In the genomic region with DNA sequence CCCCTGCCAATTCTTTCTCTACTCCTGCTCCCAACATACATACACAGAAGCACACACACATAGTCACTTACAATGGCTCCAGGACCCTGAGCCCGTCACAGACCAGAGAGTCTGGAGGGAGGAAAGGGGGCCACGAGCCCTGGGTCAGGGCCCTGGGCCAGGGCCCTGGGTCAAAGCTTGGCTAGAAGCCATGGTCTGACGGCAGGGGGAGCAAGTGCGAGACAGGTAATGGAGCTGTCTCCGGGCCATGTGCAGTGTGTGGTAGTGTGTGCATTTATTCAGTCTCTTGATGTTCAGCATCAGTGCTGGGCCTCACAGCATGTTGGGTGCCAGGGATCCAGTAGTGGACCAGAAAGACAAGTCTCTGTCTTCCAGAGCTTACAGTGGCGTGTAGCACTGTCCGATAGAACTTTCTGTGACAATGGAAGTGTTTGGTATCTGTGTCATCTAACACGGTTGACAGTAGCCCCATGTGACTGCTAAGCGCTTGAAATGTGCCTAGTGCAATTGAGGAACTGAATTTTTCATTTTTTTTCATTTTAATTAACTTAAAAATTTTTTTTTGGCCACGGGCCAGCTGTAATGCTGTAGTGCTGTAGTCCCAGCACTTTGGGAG, we compare ENCODE assay signal across 19 cellular contexts. TPM values are rescaled to one million over a fixed set of nuclear protein-coding genes. Genes with fewer than 3 reads are reported as not detected.
DNase-seq lines count a peak whose midpoint lies in the region; ATAC-seq and TF ChIP-seq lines count a peak whose summit lies in the region.
"Had no signal": no experiment of that assay in that cellular context is flagged by ENCODE, and none has a peak within 500 bp of the region (broad histone marks: within the 10 kb centered on the region; RNA-seq: fewer than 3 reads in every experiment).

No MANE protein-coding gene starts in this region.

- H3K9me3 Mint-ChIP-seq in activated naive CD4-positive, alpha-beta T cell treated with anti-CD3 and anti-CD28 coated beads, Interleukin-2, amount 50 U/mL, for 24 hours, result no peaks in the 10 kb centered on the region
- H3K9me3 Mint-ChIP-seq in activated naive CD4-positive, alpha-beta T cell treated with anti-CD3 and anti-CD28 coated beads, Interleukin-2, amount 50 U/mL, for 72 hours, result peaks cover 0 to 8% of the 10 kb centered on the region in 2 donors
- no peaks in the 10 kb centered on the region for H3K9me3 Mint-ChIP-seq in effector memory CD8-positive, alpha-beta T cell
- no peaks in the 10 kb centered on the region for H3K9me3 Mint-ChIP-seq in osteocyte (ENCODE audit: unreplicated experiment)
- H3K9me3 Mint-ChIP-seq in mesothelial cell of epicardium, result no peaks in the 10 kb centered on the region
- H3K9me3 Mint-ChIP-seq: activated T-helper 1 cell treated with anti-CD3 and anti-CD28 coated beads, Interleukin-12 subunit alpha, Interleukin-12 subunit beta, Interleukin-2, Interleukin-4 antibody, amounts not matched to agents 30 ng/mL and 10 ng/mL and 1 ng/mL, durations not matched to agents 14 hours and 24 hours and 36 hours had no signal

- intact Hi-C loops in OCI-LY7 (cut with micrococcal nuclease; ENCODE audit: unreplicated experiment), result no loop called here
- intact Hi-C loops in upper lobe of right lung (cut with DNase I), result no loop called here

- no peaks in the 10 kb centered on the region for H3K9me3 ChIP-seq in OCI-LY7 (ENCODE audit: low read length)
- H3K9me3 ChIP-seq in esophagus (ENCODE audit: control insufficient read depth in 2 of 2, insufficient read depth in 1 of 2, low read depth in 1 of 2, low read length in 1 of 2), result no peaks in the 10 kb centered on the region
- no peaks in the 10 kb centered on the region for H3K9me3 ChIP-seq in upper lobe of right lung

- no peak for ATAC-seq in activated naive CD4-positive, alpha-beta T cell treated with anti-CD3 and anti-CD28 coated beads, Interleukin-2, amount 50 U/mL, for 72 hours
- no peak for ATAC-seq in upper lobe of right lung
- ATAC-seq in effector memory CD8-positive, alpha-beta T cell (replicated peaks), result no peak
- ATAC-seq: GM12878, right cardiac atrium had no signal

- H3K9me2 ChIP-seq in OCI-LY7 (ENCODE audit: insufficient read depth, low read length), result no peaks in the 10 kb centered on the region

- no peak overlapping the region for H3K4me3 Mint-ChIP-seq in activated naive CD4-positive, alpha-beta T cell treated with anti-CD3 and anti-CD28 coated beads, Interleukin-2, amount 50 U/mL, for 24 hours
- no peak overlapping the region for H3K4me3 Mint-ChIP-seq in effector memory CD8-positive, alpha-beta T cell
- H3K4me3 Mint-ChIP-seq in osteocyte (ENCODE audit: unreplicated experiment), result no peak overlapping the region
- no peak overlapping the region for H3K4me3 Mint-ChIP-seq in mesothelial cell of epicardium
- H3K4me3 Mint-ChIP-seq: activated T-helper 1 cell treated with anti-CD3 and anti-CD28 coated beads, Interleukin-12 subunit alpha, Interleukin-12 subunit beta, Interleukin-2, Interleukin-4 antibody, amounts not matched to agents 30 ng/mL and 10 ng/mL and 1 ng/mL, durations not matched to agents 14 hours and 24 hours and 36 hours had no signal

- H3K4me3 ChIP-seq in OCI-LY7 (ENCODE audit: low read depth, low read length, poor library complexity, severe bottlenecking), result no peak overlapping the region
- H3K4me3 ChIP-seq in esophagus (ENCODE audit: low read depth in 1 of 2, low read length in 2 of 2), result no peak overlapping the region
- no peak overlapping the region for H3K4me3 ChIP-seq in upper lobe of right lung
- H3K4me3 ChIP-seq: GM12878 had no signal

- no peak overlapping the region for H3K4me2 ChIP-seq in OCI-LY7 (ENCODE audit: low read length)

- no peaks in the 10 kb centered on the region for H3K27me3 ChIP-seq in esophagus (ENCODE audit: control insufficient read depth in 1 of 2, insufficient read depth in 2 of 2, low read length in 2 of 2)
- H3K27me3 ChIP-seq in upper lobe of right lung, result no peaks in the 10 kb centered on the region

- H3K4me1 ChIP-seq in OCI-LY7 (ENCODE audit: insufficient read depth, low read length, poor library complexity, severe bottlenecking), result peaks cover 47% of the 10 kb centered on the region
- H3K4me1 ChIP-seq in esophagus (ENCODE audit: control insufficient read depth in 2 of 2, insufficient read depth in 2 of 2, low read length in 1 of 2), result peaks cover 0 to 15% of the 10 kb centered on the region in 2 donors
- peaks cover 50% of the 10 kb centered on the region for H3K4me1 ChIP-seq in upper lobe of right lung

- CTCF ChIA-PET in OCI-LY7 (lab: Charles Lee; ENCODE audit: unreplicated experiment), result interaction anchor here (0.8 to 1.3 kb wide), 3 partner anchors 15 to 33 kb away, joined by 3 to 4 read pairs (median 3); no protein-coding TSS in a partner anchor

- no peaks in the 10 kb centered on the region for H4K20me1 ChIP-seq in OCI-LY7 (ENCODE audit: insufficient read depth, low read length)

- POLR2A ChIA-PET in OCI-LY7 (lab: Charles Lee), result interaction anchor here (0.7 to 1.3 kb wide), 3 partner anchors 19 to 157 kb away, joined by 3 to 6 read pairs (median 4); a partner anchor contains a TSS

- H3K36me3 Mint-ChIP-seq in activated naive CD4-positive, alpha-beta T cell treated with anti-CD3 and anti-CD28 coated beads, Interleukin-2, amount 50 U/mL, for 24 hours, result no peaks in the 10 kb centered on the region
- peaks cover 4 to 8% of the 10 kb centered on the region in 2 donors for H3K36me3 Mint-ChIP-seq in activated naive CD4-positive, alpha-beta T cell treated with anti-CD3 and anti-CD28 coated beads, Interleukin-2, amount 50 U/mL, for 72 hours
- H3K36me3 Mint-ChIP-seq in effector memory CD8-positive, alpha-beta T cell (ENCODE audit: insufficient read depth), result peaks cover 9% of the 10 kb centered on the region
- H3K36me3 Mint-ChIP-seq in osteocyte (ENCODE audit: unreplicated experiment) (no peaks in the 10 kb centered on the region), mesothelial cell of epicardium (no peaks in the 10 kb centered on the region)

- no peaks in the 10 kb centered on the region for H3K36me3 ChIP-seq in OCI-LY7 (ENCODE audit: insufficient read depth, low read length)
- H3K36me3 ChIP-seq in esophagus (ENCODE audit: control insufficient read depth in 2 of 2, insufficient read depth in 2 of 2, low read length in 1 of 2), result no peaks in the 10 kb centered on the region
- no peaks in the 10 kb centered on the region for H3K36me3 ChIP-seq in upper lobe of right lung

- BruUV-seq in OCI-LY7 (replicated peaks; lab: Mats Ljungman, UMichigan), result no TSS peak

- H3K79me2 ChIP-seq in OCI-LY7 (ENCODE audit: insufficient read depth, low read depth, low read length), result no peaks in the 10 kb centered on the region

- peak; percentile 75 for TF ChIP-seq CTCF in OCI-LY7 (conservative IDR thresholded peaks at IDR 0.05; ENCODE audit: low read length)
- no peak for TF ChIP-seq CTCF in upper lobe of right lung (IDR thresholded peaks at IDR 0.05)
- no peak for TF ChIP-seq CTCF in osteocyte (IDR thresholded peaks at IDR 0.05)
- TF ChIP-seq CTCF in mesothelial cell of epicardium (IDR thresholded peaks at IDR 0.05; ENCODE audit: unreplicated experiment), result no peak

- WGBS in esophagus, 2 donors, result 75 to 87% methylated on average over 10 of the region's 10 CpGs

- H3K4me1 Mint-ChIP-seq in activated naive CD4-positive, alpha-beta T cell treated with anti-CD3 and anti-CD28 coated beads, Interleukin-2, amount 50 U/mL, for 24 hours, result peaks cover 81% of the 10 kb centered on the region
- peaks cover 26 to 28% of the 10 kb centered on the region in 2 donors for H3K4me1 Mint-ChIP-seq in effector memory CD8-positive, alpha-beta T cell (ENCODE audit: low read depth in 2 of 2)
- H3K4me1 Mint-ChIP-seq in osteocyte (ENCODE audit: unreplicated experiment), result peaks cover 14% of the 10 kb centered on the region
- H3K4me1 Mint-ChIP-seq in mesothelial cell of epicardium, result peaks cover 24% of the 10 kb centered on the region

- H3K27ac ChIP-seq in OCI-LY7 (ENCODE audit: low read depth, low read length, poor library complexity, severe bottlenecking) (no peak overlapping the region), esophagus (ENCODE audit: low read depth in 2 of 2, low read length in 1 of 2) (peak overlapping the region; percentile 2 to 22), upper lobe of right lung (peak overlapping the region; percentile 11)

- H2AFZ ChIP-seq in OCI-LY7 (ENCODE audit: low read length), result no peak overlapping the region

- H3K27ac Mint-ChIP-seq in activated naive CD4-positive, alpha-beta T cell treated with anti-CD3 and anti-CD28 coated beads, Interleukin-2, amount 50 U/mL, for 24 hours, result peak overlapping the region; percentile 49
- H3K27ac Mint-ChIP-seq in activated naive CD4-positive, alpha-beta T cell treated with anti-CD3 and anti-CD28 coated beads, Interleukin-2, amount 50 U/mL, for 72 hours, result peak overlapping the region in 1 of 2 donors; percentile 73
- H3K27ac Mint-ChIP-seq in effector memory CD8-positive, alpha-beta T cell, result no peak overlapping the region
- no peak overlapping the region for H3K27ac Mint-ChIP-seq in osteocyte (ENCODE audit: unreplicated experiment)
- no peak overlapping the region for H3K27ac Mint-ChIP-seq in mesothelial cell of epicardium

- no peak for DNase-seq in activated naive CD4-positive, alpha-beta T cell treated with anti-CD3 and anti-CD28 coated beads, Interleukin-2, amount 50 U/mL, for 72 hours (ENCODE audit: low spot score in 2 of 2)
- DNase-seq in OCI-LY7 (ENCODE audit: low spot score) (peak; percentile 52), upper lobe of right lung (no peak), osteocyte (ENCODE audit: extremely low spot score, unreplicated experiment) (no peak), mesothelial cell of epicardium (ENCODE audit: low spot score in 2 of 2, unreplicated experiment in 2 of 2) (no peak)
- no peak for DNase-seq in effector memory CD8-positive, alpha-beta T cell
- DNase-seq: activated CD4-positive, alpha-beta T cell treated with anti-CD3 and anti-CD28 coated beads, Interleukin-2, amount 50 U/mL, for 48 hours; amniotic stem cell; caudate nucleus; COR-L47; hypothalamus; NCI-H1930; NCI-H524 treated with DMSO at 0.1 percent for 48 hours; occipital lobe had no signal

- H3K27me3 Mint-ChIP-seq in activated naive CD4-positive, alpha-beta T cell treated with anti-CD3 and anti-CD28 coated beads, Interleukin-2, amount 50 U/mL, for 24 hours, result no peaks in the 10 kb centered on the region
- no peaks in the 10 kb centered on the region for H3K27me3 Mint-ChIP-seq in effector memory CD8-positive, alpha-beta T cell
- H3K27me3 Mint-ChIP-seq in osteocyte (ENCODE audit: unreplicated experiment), result no peaks in the 10 kb centered on the region
- H3K27me3 Mint-ChIP-seq in mesothelial cell of epicardium (ENCODE audit: low read depth), result no peaks in the 10 kb centered on the region

RNA-seq across cellular contexts. Expression of a gene that starts 4.2 kb away (rescaled TPM):
- 10 to 100 TPM; 58.6 to 67.0 TPM for total RNA-seq in activated naive CD4-positive, alpha-beta T cell treated with anti-CD3 and anti-CD28 coated beads, Interleukin-2, amount 50 U/mL, for 72 hours
- 16.7 and 24.3 TPM in 2 replicates for total RNA-seq in OCI-LY7 (2014; rRNA removed; shearing (Covaris generic))
- total RNA-seq in OCI-LY7 (2022), result 27.3 and 29.7 TPM in 2 replicates
- polyA plus RNA-seq in esophagus, result 100 to 1,000 TPM; 117 to 135 TPM
- total RNA-seq in upper lobe of right lung, result 50.3 TPM
- total RNA-seq in osteocyte, result 26.1 and 30.8 TPM in 2 replicates
- total RNA-seq in mesothelial cell of epicardium, result 28.7 to 34.5 TPM (median 31.2 TPM) in 3 replicates

RNA-seq across cellular contexts. Expression of a gene that starts 12.7 kb away (rescaled TPM):
- 10 to 100 TPM in 1 of 2 donors, 1 to 10 TPM in 1; 7.9 to 31.6 TPM for total RNA-seq in activated naive CD4-positive, alpha-beta T cell treated with anti-CD3 and anti-CD28 coated beads, Interleukin-2, amount 50 U/mL, for 72 hours
- total RNA-seq in OCI-LY7 (2014; rRNA removed; shearing (Covaris generic)), result 3.0 and 5.2 TPM in 2 replicates
- 5.4 and 7.0 TPM in 2 replicates for total RNA-seq in OCI-LY7 (2022)
- 100 to 1,000 TPM; 609 to 890 TPM for polyA plus RNA-seq in esophagus
- 12.3 TPM for total RNA-seq in upper lobe of right lung
- 2.1 and 2.3 TPM in 2 replicates for total RNA-seq in osteocyte
- 9.5 to 12.1 TPM (median 10.2 TPM) in 3 replicates for total RNA-seq in mesothelial cell of epicardium

RNA-seq across cellular contexts. Expression of a gene that starts 23.9 kb away (rescaled TPM):
- total RNA-seq in activated naive CD4-positive, alpha-beta T cell treated with anti-CD3 and anti-CD28 coated beads, Interleukin-2, amount 50 U/mL, for 72 hours, result 10 to 100 TPM; 13.3 to 17.7 TPM
- total RNA-seq in OCI-LY7 (2014; rRNA removed; shearing (Covaris generic)), result 21.0 and 27.4 TPM in 2 replicates
- total RNA-seq in OCI-LY7 (2022) (34.9 and 35.6 TPM in 2 replicates), upper lobe of right lung (28.0 TPM), osteocyte (24.6 and 27.0 TPM in 2 replicates), mesothelial cell of epicardium (38.3 to 41.4 TPM (median 39.8 TPM) in 3 replicates)
- polyA plus RNA-seq in esophagus, result 10 to 100 TPM; 92.6 to 97.6 TPM

RNA-seq across cellular contexts. Expression of a gene that starts 24.0 kb away (rescaled TPM):
- 10 to 100 TPM; 30.5 TPM for total RNA-seq in activated naive CD4-positive, alpha-beta T cell treated with anti-CD3 and anti-CD28 coated beads, Interleukin-2, amount 50 U/mL, for 72 hours
- total RNA-seq in OCI-LY7 (2014; rRNA removed; shearing (Covaris generic)), result 30.6 and 33.2 TPM in 2 replicates
- total RNA-seq in OCI-LY7 (2022) (44.0 and 52.6 TPM in 2 replicates), upper lobe of right lung (21.4 TPM), osteocyte (27.8 and 28.2 TPM in 2 replicates), mesothelial cell of epicardium (27.8 to 30.8 TPM (median 28.8 TPM) in 3 replicates)
- polyA plus RNA-seq in esophagus, result 10 to 100 TPM in 1 of 2 donors, 1 to 10 TPM in 1; 9.3 to 10.8 TPM

RNA-seq across cellular contexts. Expression of a gene that starts 32.1 kb away (rescaled TPM):
- 10 to 100 TPM in 1 of 2 donors, 1 to 10 TPM in 1; 6.9 to 17.0 TPM for total RNA-seq in activated naive CD4-positive, alpha-beta T cell treated with anti-CD3 and anti-CD28 coated beads, Interleukin-2, amount 50 U/mL, for 72 hours
- not detected in 2 replicates for total RNA-seq in OCI-LY7 (2014; rRNA removed; shearing (Covaris generic))
- total RNA-seq in OCI-LY7 (2022) (1.6 and 3.2 TPM in 2 replicates), upper lobe of right lung (18.8 TPM), osteocyte (not detected in 2 replicates), mesothelial cell of epicardium (not detected in 3 replicates)
- 10 to 100 TPM; 24.3 TPM for polyA plus RNA-seq in esophagus
